9 cellular contexts compared by ENCODE assay signal in genomic region chr11:65651589-65652510, GRCh38. TPM values are rescaled to one million over a fixed set of nuclear protein-coding genes. Genes with fewer than 3 reads are reported as not detected.
DNase-seq lines count a peak whose midpoint lies in the region; ATAC-seq lines count a peak whose summit lies in the region.
"Had no signal": no experiment of that assay in that cellular context is flagged by ENCODE, and none has a peak within 500 bp of the region (broad histone marks: within the 10 kb centered on the region; RNA-seq: fewer than 3 reads in every experiment).

No MANE protein-coding gene starts in this region.

- H3K27ac ChIP-seq in BLaER1, result peak overlapping the region; percentile 95

- H3K9ac ChIP-seq in BLaER1, result peak overlapping the region; percentile 89

- intact Hi-C loops in activated CD4-positive, alpha-beta memory T cell treated with anti-CD3 and anti-CD28 coated beads for 36 hours (cut with micrococcal nuclease), result loop anchor here (1.0 to 5.0 kb wide), 3 partner anchors 12 to 80 kb away; partner anchors contain the start of genes FAM89B, PCNX3 and ZNRD2
- intact Hi-C loops in posterior vena cava (cut with DNase I), result no loop called here

- H3K4me1 ChIP-seq in BLaER1, result peaks cover 56% of the 10 kb centered on the region

- peaks cover 88% of the 10 kb centered on the region for H3K36me3 ChIP-seq in BLaER1

- no peaks in the 10 kb centered on the region for H3K9me3 Mint-ChIP-seq in activated CD4-positive, alpha-beta memory T cell treated with anti-CD3 and anti-CD28 coated beads for 36 hours

- CTCF ChIA-PET in activated CD4-positive, alpha-beta memory T cell treated with anti-CD3 and anti-CD28 coated beads for 36 hours (lab: Charles Lee), result interaction anchor here (0.9 to 3.3 kb wide), 13 partner anchors 10 to 338 kb away, joined by 3 to 18 read pairs (median 3); partner anchors contain the start of genes MUS81 and SIPA1

- no peaks in the 10 kb centered on the region for H3K27me3 Mint-ChIP-seq in activated CD4-positive, alpha-beta memory T cell treated with anti-CD3 and anti-CD28 coated beads for 36 hours

- H3K4me2 ChIP-seq in BLaER1, result peak overlapping the region; percentile 96

- H3K36me3 Mint-ChIP-seq in activated CD4-positive, alpha-beta memory T cell treated with anti-CD3 and anti-CD28 coated beads for 36 hours, result peaks cover 45% of the 10 kb centered on the region

- no peaks in the 10 kb centered on the region for H3K9me3 ChIP-seq in BLaER1

- peaks cover 43% of the 10 kb centered on the region for H3K4me1 Mint-ChIP-seq in activated CD4-positive, alpha-beta memory T cell treated with anti-CD3 and anti-CD28 coated beads for 36 hours (ENCODE audit: low read depth)

- H3K27ac Mint-ChIP-seq in activated CD4-positive, alpha-beta memory T cell treated with anti-CD3 and anti-CD28 coated beads for 36 hours, result peak overlapping the region; percentile 79

- H3K4me3 ChIP-seq in BLaER1, result peak overlapping the region; percentile 67

- ATAC-seq in HG02852 (IDR thresholded peaks at IDR 0.05; ENCODE audit: unreplicated experiment), result peak; percentile 20

- no peak for DNase-seq in activated CD4-positive, alpha-beta memory T cell treated with anti-CD3 and anti-CD28 coated beads for 36 hours
- peak; percentile 16 for DNase-seq in glomerular visceral epithelial cell (ENCODE audit: extremely low spot score)
- DNase-seq in posterior vena cava (ENCODE audit: low spot score), result peak; percentile 80
- DNase-seq in stimulated activated CD4-positive, alpha-beta T cell treated with anti-CD3 and anti-CD28 coated beads, Interleukin-4, amount 100 ng/mL, for 4 hours, result no peak
- DNase-seq in stimulated activated CD8-positive, alpha-beta memory T cell treated with anti-CD3 and anti-CD28 coated beads, Interleukin-4, amount 100 ng/mL, for 48 hours, result no peak
- DNase-seq in D341Med (ENCODE audit: low spot score), result no peak

- H3K27me3 ChIP-seq in BLaER1, result no peaks in the 10 kb centered on the region

- peaks cover 30% of the 10 kb centered on the region for H4K20me1 ChIP-seq in BLaER1

- POLR2A ChIA-PET in activated CD4-positive, alpha-beta memory T cell treated with anti-CD3 and anti-CD28 coated beads for 36 hours (lab: Charles Lee), result interaction anchor here (0.6 to 3.4 kb wide), 8 partner anchors 10 to 349 kb away, joined by 3 to 28 read pairs (median 7); partner anchors contain the start of genes MAP3K11, PCNX3, RELA and SIPA1

- H3K4me3 Mint-ChIP-seq in activated CD4-positive, alpha-beta memory T cell treated with anti-CD3 and anti-CD28 coated beads for 36 hours, result peak overlapping the region; percentile 77

RNA-seq across cellular contexts. Expression of gene RELA, which starts 10.9 kb away (rescaled TPM):
- 10 to 100 TPM; 74.9 to 76.5 TPM for total RNA-seq in activated CD4-positive, alpha-beta memory T cell treated with anti-CD3 and anti-CD28 coated beads for 36 hours
- 10 to 100 TPM; 57.6 to 80.8 TPM for total RNA-seq in posterior vena cava

RNA-seq across cellular contexts. Expression of gene SIPA1, which starts 13.9 kb away (rescaled TPM):
- total RNA-seq in activated CD4-positive, alpha-beta memory T cell treated with anti-CD3 and anti-CD28 coated beads for 36 hours, result 100 to 1,000 TPM; 163 to 167 TPM
- total RNA-seq in posterior vena cava, result 10 to 100 TPM; 62.9 to 64.2 TPM

RNA-seq across cellular contexts. Expression of gene PCNX3, which starts 36.3 kb away (rescaled TPM):
- total RNA-seq in activated CD4-positive, alpha-beta memory T cell treated with anti-CD3 and anti-CD28 coated beads for 36 hours, result 10 to 100 TPM; 29.8 to 32.1 TPM
- 10 to 100 TPM; 21.3 to 22.6 TPM for total RNA-seq in posterior vena cava

RNA-seq across cellular contexts. Expression of gene MAP3K11, which starts 37.8 kb away (rescaled TPM):
- total RNA-seq in activated CD4-positive, alpha-beta memory T cell treated with anti-CD3 and anti-CD28 coated beads for 36 hours, result 10 to 100 TPM; 56.7 to 62.6 TPM
- 10 to 100 TPM; 39.1 to 46.3 TPM for total RNA-seq in posterior vena cava

RNA-seq across cellular contexts. Expression of gene KCNK7, which starts 56.2 kb away (rescaled TPM):
- total RNA-seq in activated CD4-positive, alpha-beta memory T cell treated with anti-CD3 and anti-CD28 coated beads for 36 hours, result under 1 TPM; 0.29 to 0.31 TPM
- total RNA-seq in posterior vena cava, result under 1 TPM; 0.65 to 0.71 TPM
- total RNA-seq: NCI-H460 had no signal

Comparison
In these comparisons a context has a peak if more than half of its experiments do, and no peak if none do; other contexts are left out.
1. DNase-seq: peak in glomerular visceral epithelial cell (single experiment) and posterior vena cava (single experiment); none in activated CD4-positive, alpha-beta memory T cell treated with anti-CD3 and anti-CD28 coated beads for 36 hours (single experiment), stimulated activated CD4-positive, alpha-beta T cell treated with anti-CD3 and anti-CD28 coated beads, Interleukin-4, amount 100 ng/mL, for 4 hours (0 of 2), stimulated activated CD8-positive, alpha-beta memory T cell treated with anti-CD3 and anti-CD28 coated beads, Interleukin-4, amount 100 ng/mL, for 48 hours (single experiment) and D341Med (single experiment).